In the genomic region with DNA sequence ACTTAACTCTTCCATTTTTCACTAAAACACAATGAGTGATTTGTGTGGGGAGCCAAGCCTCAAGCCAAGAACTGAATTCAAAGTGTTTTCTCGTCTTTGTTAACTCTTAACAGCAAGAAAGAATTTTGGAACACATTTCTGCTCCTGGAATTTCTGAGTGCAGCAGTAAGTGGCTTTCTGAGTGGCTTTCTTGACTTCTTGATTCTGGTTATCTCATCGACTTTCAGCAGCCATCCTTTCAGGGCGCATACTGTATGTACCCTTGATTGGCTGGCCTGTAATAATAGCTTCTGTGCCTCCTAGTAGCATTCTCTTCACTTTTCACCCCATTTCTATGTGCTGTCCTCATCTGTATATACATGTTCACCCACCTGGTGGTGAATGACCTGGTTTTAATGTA, we compare ENCODE assay signal across 18 cellular contexts.
DNase-seq lines count a peak whose midpoint lies in the region; ATAC-seq and TF ChIP-seq lines count a peak whose summit lies in the region.
"Had no signal": no experiment of that assay in that cellular context is flagged by ENCODE, and none has a peak within 500 bp of the region (broad histone marks: within the 10 kb centered on the region; RNA-seq: fewer than 3 reads in every experiment).

No MANE protein-coding gene starts in this region.

- DNase-seq in cardiac muscle cell (ENCODE audit: low read depth in 1 of 2, low spot score in 1 of 2) (peak in 1 of 2 donors; percentile 75), right atrium auricular region (ENCODE audit: low spot score) (no peak), lower lobe of right lung (no peak), upper lobe of right lung (no peak), NCI-H2196 (lab: John Stamatoyannopoulos, UW; ENCODE audit: unreplicated experiment) (no peak), NCI-H748 (lab: John Stamatoyannopoulos, UW; ENCODE audit: unreplicated experiment) (no peak)
- DNase-seq: AML-193; Caco-2; Calu3; CD4-positive, alpha-beta T cell; CD8-positive, alpha-beta T cell; DMS79 treated with DMSO at 0.1 percent for 48 hours; GF-D8 had no signal

- H3K27me3 ChIP-seq in cardiac muscle cell (no peaks in the 10 kb centered on the region), right atrium auricular region (no peaks in the 10 kb centered on the region), lower lobe of right lung (ENCODE audit: low read depth) (no peaks in the 10 kb centered on the region), upper lobe of right lung (no peaks in the 10 kb centered on the region)
- H3K27me3 ChIP-seq: BLaER1 treated with 17β-estradiol and CSF1 and Interleukin-3, amounts not matched to agents 10 nM and 100 nM had no signal

- intact Hi-C loops in lower lobe of right lung (cut with DNase I): no loop called here
- intact Hi-C loops in upper lobe of right lung (cut with DNase I): no loop called here

- ATAC-seq in lower lobe of right lung (peak; percentile 30 to 64), upper lobe of right lung (peak; percentile 50)
- ATAC-seq: A549; CD8-positive, alpha-beta T cell; GM12878 had no signal

- peaks cover 60% of the 10 kb centered on the region for H3K4me1 ChIP-seq in cardiac muscle cell (ENCODE audit: low read depth)
- H3K4me1 ChIP-seq in right atrium auricular region: peaks cover 0 to 10% of the 10 kb centered on the region in 2 donors
- H3K4me1 ChIP-seq in lower lobe of right lung: peaks cover 13% of the 10 kb centered on the region
- peaks cover 8% of the 10 kb centered on the region for H3K4me1 ChIP-seq in upper lobe of right lung
- H3K4me1 ChIP-seq: A549, Caco-2 had no signal

- H3K36me3 ChIP-seq in cardiac muscle cell (no peaks in the 10 kb centered on the region), right atrium auricular region (no peaks in the 10 kb centered on the region), lower lobe of right lung (no peaks in the 10 kb centered on the region), upper lobe of right lung (no peaks in the 10 kb centered on the region)

- H3K9me3 ChIP-seq in cardiac muscle cell (ENCODE audit: low read depth): no peaks in the 10 kb centered on the region
- no peaks in the 10 kb centered on the region for H3K9me3 ChIP-seq in right atrium auricular region
- H3K9me3 ChIP-seq in lower lobe of right lung: no peaks in the 10 kb centered on the region
- H3K9me3 ChIP-seq in upper lobe of right lung: no peaks in the 10 kb centered on the region
- H3K9me3 ChIP-seq: A549; BLaER1 treated with 17β-estradiol and CSF1 and Interleukin-3, amounts not matched to agents 10 nM and 100 nM; Caco-2 had no signal

- H3K4me3 ChIP-seq in cardiac muscle cell (no peak overlapping the region), right atrium auricular region (no peak overlapping the region), lower lobe of right lung (no peak overlapping the region), upper lobe of right lung (no peak overlapping the region)
- H3K4me3 ChIP-seq: A549; BLaER1 treated with 17β-estradiol and CSF1 and Interleukin-3, amounts not matched to agents 10 nM and 100 nM; GM12878 had no signal

- H3K27ac ChIP-seq in cardiac muscle cell (peak overlapping the region; percentile 98), right atrium auricular region (no peak overlapping the region), lower lobe of right lung (no peak overlapping the region), upper lobe of right lung (no peak overlapping the region)
- H3K27ac ChIP-seq: 22Rv1; A549; BLaER1 treated with 17β-estradiol and CSF1 and Interleukin-3, amounts not matched to agents 10 nM and 100 nM; C4-2B had no signal

- TF ChIP-seq CTCF in cardiac muscle cell (IDR thresholded peaks at IDR 0.05; ENCODE audit: low read depth, low read length): no peak
- TF ChIP-seq CTCF in right atrium auricular region (IDR thresholded peaks at IDR 0.05): no peak
- TF ChIP-seq CTCF in lower lobe of right lung (IDR thresholded peaks at IDR 0.05): no peak
- TF ChIP-seq CTCF in upper lobe of right lung (IDR thresholded peaks at IDR 0.05): no peak
